In genomic region chr19:35095667-35096368, GRCh38 we compare ENCODE assay signal across 1 cellular context.
TF ChIP-seq lines count a peak whose summit lies in the region.

No MANE protein-coding gene starts in this region.

TF ChIP-seq in K562, 482 proteins besides CTCF, POLR2A, EP300 and RAD21 (continues in another document):
- no peak for TF ChIP-seq CHD4 (IDR thresholded peaks at IDR 0.05; ENCODE audit: insufficient read depth, insufficient replicate concordance, low read depth, low read length, poor library complexity, severe bottlenecking)
- TF ChIP-seq ZBTB40 (IDR thresholded peaks at IDR 0.05) = 0 out of 2 replicates have a peak, but pooled peaks have one; percentile 26
- no peak for TF ChIP-seq ZBTB40 (CRISPR knock-in tag; IDR thresholded peaks at IDR 0.05)
- TF ChIP-seq SMARCA5 (IDR thresholded peaks at IDR 0.05) = peak; percentile 15; the same call in 1 of the 2 replicates
- TF ChIP-seq MED1 (CRISPR knock-in tag; IDR thresholded peaks at IDR 0.05; ENCODE audit: borderline replicate concordance) = no peak
- TF ChIP-seq GABPB2 (CRISPR knock-in tag; conservative IDR thresholded peaks at IDR 0.05) = no peak
- TF ChIP-seq ARID1B (IDR thresholded peaks at IDR 0.05) = 0 out of 2 replicates have a peak, but pooled peaks have one; percentile 16
- TF ChIP-seq MITF (IDR thresholded peaks at IDR 0.05) = no peak
- TF ChIP-seq EHMT2 (IDR thresholded peaks at IDR 0.05) = 0 out of 2 replicates have a peak, but pooled peaks have one; percentile 9
- TF ChIP-seq USF2 (CRISPR knock-in tag; IDR thresholded peaks at IDR 0.05) = no peak
- no peak for TF ChIP-seq RFX1 (IDR thresholded peaks at IDR 0.05)
- no peak for TF ChIP-seq HDAC3 (IDR thresholded peaks at IDR 0.05; ENCODE audit: borderline replicate concordance, partially characterized antibody)
- no peak for TF ChIP-seq CREB5 (CRISPR knock-in tag; IDR thresholded peaks at IDR 0.05)
- no peak for TF ChIP-seq HIVEP1 (CRISPR knock-in tag; IDR thresholded peaks at IDR 0.05)
- TF ChIP-seq RBM39 (optimal IDR thresholded peaks at IDR 0.05; ENCODE audit: low read depth, low read length) = peak; percentile 74
- no peak for TF ChIP-seq GTF2E2 (tag; IDR thresholded peaks at IDR 0.05)
- 0 out of 4 replicates have a peak, but pooled peaks of 1 of the 2 experiments have one; percentile 26 for TF ChIP-seq MLLT1 (IDR thresholded peaks at IDR 0.05)
- peak; percentile 24; the same call in 1 of the 2 replicates for TF ChIP-seq PKNOX1 (IDR thresholded peaks at IDR 0.05)
- no peak for TF ChIP-seq ZBED1 (IDR thresholded peaks at IDR 0.05)
- TF ChIP-seq POU5F1 (IDR thresholded peaks at IDR 0.05; ENCODE audit: borderline replicate concordance, low read depth, low read length, partially characterized antibody) = no peak
- no peak for TF ChIP-seq TBP (optimal IDR thresholded peaks at IDR 0.05; ENCODE audit: low read depth, low read length)
- no peak for TF ChIP-seq MEIS2 (IDR thresholded peaks at IDR 0.05; ENCODE audit: partially characterized antibody)
- TF ChIP-seq JUNB (CRISPR knock-in tag; conservative IDR thresholded peaks at IDR 0.05) = no peak
- TF ChIP-seq MTA1 (IDR thresholded peaks at IDR 0.05; ENCODE audit: borderline replicate concordance) = peak; percentile 70; the same call in 1 of the 2 replicates
- no peak for TF ChIP-seq ZBTB43 (CRISPR knock-in tag; IDR thresholded peaks at IDR 0.05)
- TF ChIP-seq ZBTB34 (CRISPR knock-in tag; IDR thresholded peaks at IDR 0.05) = no peak
